In the genomic region with DNA sequence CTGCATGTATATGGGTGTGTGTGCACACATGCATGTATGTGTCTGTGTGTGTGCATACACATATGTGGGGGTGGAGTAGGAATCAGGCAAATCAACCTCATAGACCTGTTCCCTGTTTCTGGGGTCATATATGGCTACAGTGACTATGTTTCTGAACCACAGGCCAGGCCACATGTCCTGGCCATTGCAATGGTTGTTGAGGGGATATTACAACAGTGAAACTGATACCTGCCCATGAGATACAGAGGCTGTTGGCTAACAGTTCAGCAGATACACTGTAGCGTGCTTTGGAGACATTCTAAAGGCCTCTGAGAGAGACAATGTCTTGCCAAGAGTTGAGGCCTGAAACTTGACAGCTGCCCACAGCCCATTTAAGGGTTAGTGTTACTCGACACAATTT, we compare ENCODE assay signal across 14 cellular contexts. TPM values are rescaled to one million over a fixed set of nuclear protein-coding genes. Genes with fewer than 3 reads are reported as not detected.
A peak's percentile ranks its signal among the peaks of the same experiment; 100 is the strongest.
DNase-seq lines count a peak whose midpoint lies in the region; ATAC-seq, FAIRE-seq and TF ChIP-seq lines count a peak whose summit lies in the region.
"Had no signal": no experiment of that assay in that cellular context is flagged by ENCODE, and none has a peak within 500 bp of the region (broad histone marks: within the 10 kb centered on the region; RNA-seq: fewer than 3 reads in every experiment).

No MANE protein-coding gene starts in this region.

- peak overlapping the region; percentile 67 for H3K4me2 ChIP-seq in keratinocyte (ENCODE audit: control insufficient read depth, extremely low read depth, insufficient read depth, low read depth, low read length)

- H3K4me1 Mint-ChIP-seq in CD4-positive, alpha-beta memory T cell: peaks cover 36 to 62% (median 53%) of the 10 kb centered on the region in 4 donors

- peaks cover 43% of the 10 kb centered on the region for H3K4me1 ChIP-seq in CD4-positive, alpha-beta memory T cell (ENCODE audit: insufficient read depth, low read length)
- peaks cover 36% of the 10 kb centered on the region for H3K4me1 ChIP-seq in keratinocyte (ENCODE audit: control insufficient read depth, extremely low read depth, insufficient read depth, low read length)

- H3K27ac ChIP-seq in CD4-positive, alpha-beta memory T cell (ENCODE audit: low read depth, low read length): no peak overlapping the region
- H3K27ac ChIP-seq in keratinocyte (ENCODE audit: control insufficient read depth, insufficient read depth, low read length): peak overlapping the region; percentile 95
- H3K27ac ChIP-seq in caudate nucleus (ENCODE audit: low read depth, low read length): no peak overlapping the region
- H3K27ac ChIP-seq: GM23248 had no signal

- no peaks in the 10 kb centered on the region for H3K36me3 ChIP-seq in CD4-positive, alpha-beta memory T cell (ENCODE audit: insufficient read depth, low read length)
- H3K36me3 ChIP-seq in keratinocyte (ENCODE audit: control insufficient read depth in 2 of 2, extremely low read depth in 1 of 2, insufficient read depth in 2 of 2, low read length in 2 of 2): no peaks in the 10 kb centered on the region

- no peaks in the 10 kb centered on the region for H3K27me3 Mint-ChIP-seq in CD4-positive, alpha-beta memory T cell

- no peaks in the 10 kb centered on the region for H3K9me3 ChIP-seq in CD4-positive, alpha-beta memory T cell (ENCODE audit: control insufficient read depth in 1 of 2, low read length in 2 of 2)
- H3K9me3 ChIP-seq in keratinocyte (ENCODE audit: control insufficient read depth, low read depth, low read length): no peaks in the 10 kb centered on the region

- H3K9me1 ChIP-seq in keratinocyte (ENCODE audit: control insufficient read depth, extremely low read depth, insufficient read depth, low read length): no peaks in the 10 kb centered on the region

- TF ChIP-seq CTCF in keratinocyte (optimal IDR thresholded peaks at IDR 0.05 in 1 of 3, IDR thresholded peaks at IDR 0.05 in 1 of 3, conservative IDR thresholded peaks at IDR 0.05 in 1 of 3; ENCODE audit: extremely low read depth in 1 of 3, insufficient read depth in 2 of 3, low read length in 3 of 3): no peak

- dilution Hi-C loops in keratinocyte (cut with MboI; ENCODE audit: extremely low pct_ligation_motif_present, low sequenced_read_pairs): no loop called here

- H3K36me3 Mint-ChIP-seq in CD4-positive, alpha-beta memory T cell: no peaks in the 10 kb centered on the region
- H3K36me3 Mint-ChIP-seq: activated naive CD4-positive, alpha-beta T cell treated with anti-CD3 and anti-CD28 coated beads, Interleukin-2, amount 10 ng/mL, durations not matched to agents 7 days and 5 days had no signal

- H2AFZ ChIP-seq in keratinocyte (ENCODE audit: control insufficient read depth, low read length): peak overlapping the region; percentile 34
- H2AFZ ChIP-seq: GM23248 had no signal

- CTCF ChIA-PET in CD4-positive, alpha-beta memory T cell (lab: Charles Lee; ENCODE audit: partially characterized antibody): interaction anchor here (0.9 to 5.4 kb wide), 5 partner anchors 16 to 72 kb away, joined by 4 to 132 read pairs (median 19); no protein-coding TSS in a partner anchor

- peak; percentile 94 for FAIRE-seq in HTR-8/SVneo (lab: Jason Lieb, UNC)
- peak; percentile 36 for FAIRE-seq in keratinocyte (lab: Jason Lieb, UNC)

- H3K4me3 ChIP-seq in CD4-positive, alpha-beta memory T cell (ENCODE audit: low read length in 2 of 2): no peak overlapping the region
- H3K4me3 ChIP-seq in keratinocyte (ENCODE audit: control insufficient read depth in 2 of 3, extremely low read depth in 1 of 3, insufficient read depth in 2 of 3, low read depth in 1 of 3, low read length in 3 of 3): no peak overlapping the region
- H3K4me3 ChIP-seq: GM23248, skin epidermis had no signal

- ATAC-seq in GM21360 (IDR thresholded peaks at IDR 0.05; ENCODE audit: unreplicated experiment): peak; percentile 47

- no peaks in the 10 kb centered on the region for H3K79me2 ChIP-seq in keratinocyte (ENCODE audit: control insufficient read depth, insufficient read depth, low read length)

- DNase-seq in CD4-positive, alpha-beta memory T cell: no peak
- DNase-seq in HTR-8/SVneo (ENCODE audit: insufficient read length, low spot score) (no peak), keratinocyte (ENCODE audit: low read depth, low spot score) (no peak), anterior cingulate cortex (lab: John Stamatoyannopoulos, UW) (no peak), caudate nucleus (lab: John Stamatoyannopoulos, UW) (no peak), NOMO-1 treated with dmso at 0.1 percent for 144 hours (lab: John Stamatoyannopoulos, UW; ENCODE audit: unreplicated experiment) (no peak)
- DNase-seq in activated CD8-positive, alpha-beta memory T cell treated with anti-CD3 and anti-CD28 coated beads for 24 hours: no peak
- DNase-seq: activated naive CD4-positive, alpha-beta T cell treated with anti-CD3 and anti-CD28 coated beads, Interleukin-2, amount 10 ng/mL, durations not matched to agents 7 days and 5 days; GM23248; Karpas-422; NCI-H2171; nephron progenitor cell had no signal

- intact Hi-C loops in CD4-positive, alpha-beta memory T cell (cut with micrococcal nuclease): loop anchor here (2.0 kb wide), 1 partner anchor 99 kb away; no protein-coding TSS in a partner anchor

- H3K9me3 Mint-ChIP-seq in CD4-positive, alpha-beta memory T cell: no peaks in the 10 kb centered on the region
- H3K9me3 Mint-ChIP-seq: activated naive CD4-positive, alpha-beta T cell treated with anti-CD3 and anti-CD28 coated beads, Interleukin-2, amount 10 ng/mL, durations not matched to agents 7 days and 5 days had no signal

- H3K4me3 Mint-ChIP-seq in CD4-positive, alpha-beta memory T cell: peak overlapping the region in 2 of 8 donors; percentile 50 to 60
- H3K4me3 Mint-ChIP-seq: activated naive CD4-positive, alpha-beta T cell treated with anti-CD3 and anti-CD28 coated beads, Interleukin-2, amount 10 ng/mL, durations not matched to agents 7 days and 5 days; nephron progenitor cell had no signal

- peak overlapping the region; percentile 55 for H3K9ac ChIP-seq in keratinocyte (ENCODE audit: control insufficient read depth, extremely low read depth, insufficient read depth, low read length)
- H3K9ac ChIP-seq: GM23248 had no signal

- peak overlapping the region in 6 of 7 donors; percentile 75 to 97 (median 94) for H3K27ac Mint-ChIP-seq in CD4-positive, alpha-beta memory T cell
- H3K27ac Mint-ChIP-seq: activated naive CD4-positive, alpha-beta T cell treated with anti-CD3 and anti-CD28 coated beads, Interleukin-2, amount 10 ng/mL, durations not matched to agents 7 days and 5 days; nephron progenitor cell had no signal

- H4K20me1 ChIP-seq in keratinocyte (ENCODE audit: control insufficient read depth, extremely low read depth, insufficient read depth, low read length): no peaks in the 10 kb centered on the region

- H3K27me3 ChIP-seq in CD4-positive, alpha-beta memory T cell (ENCODE audit: insufficient read depth, low read length): no peaks in the 10 kb centered on the region
- H3K27me3 ChIP-seq in keratinocyte (ENCODE audit: control insufficient read depth, extremely low read depth, insufficient read depth, low read length): no peaks in the 10 kb centered on the region

- POLR2A ChIA-PET in CD4-positive, alpha-beta memory T cell (lab: Charles Lee; ENCODE audit: partially characterized antibody): interaction anchor here (1.2 to 4.4 kb wide), 6 partner anchors 13 to 64 kb away, joined by 3 to 34 read pairs (median 19); a partner anchor contains a TSS

RNA-seq across cellular contexts. Expression of a gene that starts 47.3 kb away (rescaled TPM):
- total RNA-seq in CD4-positive, alpha-beta memory T cell: 1 to 10 TPM; 4.1 to 4.3 TPM
- polyA plus RNA-seq in CD4-positive, alpha-beta memory T cell: 100 to 1,000 TPM; 162 to 519 TPM
- polyA plus RNA-seq in keratinocyte: 29.2 to 141 TPM (median 121 TPM) in 3 replicates
- 203 TPM for polyA plus RNA-seq in keratinocyte (2011; ENCODE audit: low read depth)
- 59.7 and 69.9 TPM in 2 replicates for polyA plus RNA-seq in keratinocyte (2011; cell fraction: cytosol; rRNA removed)
- 468 and 530 TPM in 2 replicates for polyA plus RNA-seq in keratinocyte (2011; cell fraction: nucleus; rRNA removed)
- 11.9 and 76.3 TPM in 2 replicates for polyA plus RNA-seq in keratinocyte (2012; ENCODE audit: low replicate concordance)
- 33.5 to 179 TPM (median 146 TPM) in 3 replicates for polyA minus RNA-seq in keratinocyte
- 174 TPM for polyA minus RNA-seq in keratinocyte (2011; cell fraction: cytosol; rRNA and poly(A)+ RNA removed)
- 415 and 474 TPM in 2 replicates for polyA minus RNA-seq in keratinocyte (2011; cell fraction: nucleus; rRNA and poly(A)+ RNA removed)

RNA-seq across cellular contexts. Expression of a gene that starts 54.9 kb away (rescaled TPM):
- total RNA-seq in CD4-positive, alpha-beta memory T cell: 100 to 1,000 TPM; 202 to 217 TPM
- polyA plus RNA-seq in CD4-positive, alpha-beta memory T cell: 100 to 1,000 TPM; 338 to 425 TPM
- 306 to 428 TPM (median 380 TPM) in 3 replicates for polyA plus RNA-seq in keratinocyte
- polyA plus RNA-seq in keratinocyte (2011; ENCODE audit: low read depth): 83.4 TPM
- 201 and 388 TPM in 2 replicates for polyA plus RNA-seq in keratinocyte (2011; cell fraction: cytosol; rRNA removed)
- polyA plus RNA-seq in keratinocyte (2011; cell fraction: nucleus; rRNA removed): 420 and 431 TPM in 2 replicates
- polyA plus RNA-seq in keratinocyte (2012; ENCODE audit: low replicate concordance): 157 and 253 TPM in 2 replicates
- polyA minus RNA-seq in keratinocyte: 565 to 838 TPM (median 646 TPM) in 3 replicates
- polyA minus RNA-seq in keratinocyte (2011; cell fraction: cytosol; rRNA and poly(A)+ RNA removed): 534 TPM
- 437 and 484 TPM in 2 replicates for polyA minus RNA-seq in keratinocyte (2011; cell fraction: nucleus; rRNA and poly(A)+ RNA removed)
